ENCODE assay signal across 25 cellular contexts in the genomic region with DNA sequence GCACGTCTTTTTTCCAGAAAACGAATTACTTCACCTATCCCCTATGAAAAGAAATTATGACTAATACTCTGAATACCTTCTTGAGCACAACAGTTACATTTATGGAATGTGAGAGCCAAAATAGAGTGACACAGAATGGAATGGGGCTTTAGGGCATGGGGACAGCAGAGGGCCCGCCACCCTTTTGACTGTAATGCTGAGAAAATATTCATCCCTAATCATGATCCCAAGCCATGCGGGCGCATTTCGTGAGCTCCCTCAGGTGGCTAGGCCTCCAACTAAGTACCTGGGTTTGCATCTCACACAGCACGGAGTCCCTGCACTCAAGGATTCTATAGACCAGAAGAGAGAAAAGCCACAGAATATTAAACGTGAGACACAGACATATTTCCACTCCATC.
"Had no signal": no experiment of that assay in that cellular context is flagged by ENCODE, and none has a peak within 500 bp of the region (broad histone marks: within the 10 kb centered on the region; RNA-seq: fewer than 3 reads in every experiment).

No MANE protein-coding gene starts in this region.

- H3K4me1 ChIP-seq: stomach, suprapubic skin, testis, thyroid gland, tibial nerve, transverse colon, upper lobe of left lung, upper lobe of right lung, uterus, vagina had no signal

- H3K9me3 ChIP-seq: stomach, suprapubic skin, testis, thoracic aorta, thyroid gland, tibial artery, tibial nerve, transverse colon, upper lobe of left lung, upper lobe of right lung, uterus, vagina had no signal

- H3K27ac ChIP-seq: stomach, suprapubic skin, testis, thoracic aorta, thyroid gland, tibial artery, tibial nerve, transverse colon, upper lobe of left lung, upper lobe of right lung, uterus, vagina had no signal

- H3K4me3 ChIP-seq: stomach, suprapubic skin, testis, thoracic aorta, thyroid gland, tibial artery, tibial nerve, transverse colon, upper lobe of left lung, upper lobe of right lung, uterus, vagina had no signal

- DNase-seq: stimulated activated CD4-positive, alpha-beta T cell treated with anti-CD3 and anti-CD28 coated beads, Interleukin-2, amount 100 ng/mL, for 48 hours; stimulated activated CD4-positive, alpha-beta T cell treated with anti-CD3 and anti-CD28 coated beads, Interleukin-4, amount 100 ng/mL, for 1 hour; stimulated activated CD4-positive, alpha-beta T cell treated with anti-CD3 and anti-CD28 coated beads, Interleukin-4, amount 100 ng/mL, for 24 hours; stimulated activated CD4-positive, alpha-beta T cell treated with anti-CD3 and anti-CD28 coated beads, Interleukin-4, amount 100 ng/mL, for 4 hours; stimulated activated CD8-positive, alpha-beta memory T cell treated with anti-CD3 and anti-CD28 coated beads, Interleukin-4, amount 100 ng/mL, for 48 hours; stimulated activated naive B cell treated with anti-CD40 and anti-IgM and Interleukin-4, amounts not matched to agents 10 μg/mL and 1 μg/mL and 100 μg/mL, for 72 hours; stimulated activated naive CD4-positive, alpha-beta T cell; stimulated activated naive CD4-positive, alpha-beta T cell treated with Interleukin-2 at 50 U/mL for 16 hours; stimulated activated naive CD8-positive, alpha-beta T cell treated with anti-CD3 and anti-CD28 coated beads, Interleukin-15, amount 100 ng/mL, for 72 hours; stimulated activated naive CD8-positive, alpha-beta T cell treated with anti-CD3 and anti-CD28 coated beads, Interleukin-15, Interleukin-2, amounts not matched to agents 100 U/mL and 50 U/mL, for 24 hours; stomach; substantia nigra; testis; thyroid gland; tibial artery; transverse colon; upper lobe of left lung; upper lobe of right lung; uterus had no signal

- H3K36me3 ChIP-seq: stomach, suprapubic skin, thoracic aorta, thyroid gland, tibial artery, tibial nerve, transverse colon, upper lobe of left lung, upper lobe of right lung, uterus, vagina had no signal

- ATAC-seq: stimulated activated effector memory CD8-positive, alpha-beta T cell treated with anti-CD3 and anti-CD28 coated beads, Interleukin-12 subunit alpha, Interleukin-12 subunit beta, amount 100 ng/mL, for 72 hours; stimulated activated memory B cell treated with anti-CD40 and anti-IgM and Interleukin-4, amounts not matched to agents 10 μg/mL and 1 μg/mL and 100 μg/mL, for 72 hours; stimulated activated naive B cell treated with anti-CD40 and anti-IgM and Interleukin-4, amounts not matched to agents 10 μg/mL and 1 μg/mL and 100 μg/mL, for 72 hours; stimulated activated naive CD8-positive, alpha-beta T cell treated with anti-CD3 and anti-CD28 coated beads, Interleukin-15, amount 100 ng/mL, for 72 hours; stimulated activated naive CD8-positive, alpha-beta T cell treated with anti-CD3 and anti-CD28 coated beads, Interleukin-15, Interleukin-2, amounts not matched to agents 100 U/mL and 50 U/mL, for 24 hours; upper lobe of right lung had no signal

- H3K27me3 ChIP-seq: stomach, suprapubic skin, thyroid gland, tibial artery, tibial nerve, transverse colon, upper lobe of left lung, uterus, vagina had no signal
